In genomic region chr20:44959896-44960852, GRCh38 we compare ENCODE assay signal across 8 cellular contexts. TPM values are rescaled to one million over a fixed set of nuclear protein-coding genes. Genes with fewer than 3 reads are reported as not detected.
DNase-seq lines count a peak whose midpoint lies in the region; ATAC-seq, FAIRE-seq and TF ChIP-seq lines count a peak whose summit lies in the region.

A gene with protein sequence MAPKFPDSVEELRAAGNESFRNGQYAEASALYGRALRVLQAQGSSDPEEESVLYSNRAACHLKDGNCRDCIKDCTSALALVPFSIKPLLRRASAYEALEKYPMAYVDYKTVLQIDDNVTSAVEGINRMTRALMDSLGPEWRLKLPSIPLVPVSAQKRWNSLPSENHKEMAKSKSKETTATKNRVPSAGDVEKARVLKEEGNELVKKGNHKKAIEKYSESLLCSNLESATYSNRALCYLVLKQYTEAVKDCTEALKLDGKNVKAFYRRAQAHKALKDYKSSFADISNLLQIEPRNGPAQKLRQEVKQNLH (minus strand): TSS chr20:44960397. CDS start chr20:44960333, 64 bp downstream.

- peak within 1 kb of the TSS; percentile 93 for H3K4me2 ChIP-seq in keratinocyte (ENCODE audit: control insufficient read depth, extremely low read depth, insufficient read depth, low read depth, low read length)

- H3K36me3 ChIP-seq in keratinocyte (ENCODE audit: control insufficient read depth in 2 of 2, extremely low read depth in 1 of 2, insufficient read depth in 2 of 2, low read length in 2 of 2): peaks cover 9 to 21% of the 10 kb centered on the region in 2 experiments

- no peaks in the 10 kb centered on the region for H3K27me3 ChIP-seq in keratinocyte (ENCODE audit: control insufficient read depth, extremely low read depth, insufficient read depth, low read length)

- peaks cover 8% of the 10 kb centered on the region for H4K20me1 ChIP-seq in keratinocyte (ENCODE audit: control insufficient read depth, extremely low read depth, insufficient read depth, low read length)

- peaks cover 40% of the 10 kb centered on the region for H3K79me2 ChIP-seq in keratinocyte (ENCODE audit: control insufficient read depth, insufficient read depth, low read length)

- dilution Hi-C loops in keratinocyte (cut with MboI; ENCODE audit: extremely low pct_ligation_motif_present, low sequenced_read_pairs): no loop called here

- DNase-seq in Ammon's horn (ENCODE audit: low spot score) (peak; percentile 96), GM19238 (ENCODE audit: insufficient read length, low spot score) (peak; percentile 94), NCI-H510A treated with DMSO at 0.1 percent for 48 hours (lab: John Stamatoyannopoulos, UW) (peak; percentile 88), cerebellum (ENCODE audit: low spot score) (peak; percentile 96), keratinocyte (ENCODE audit: low read depth, low spot score) (peak; percentile 40)
- peak; percentile 92 to 96 for DNase-seq in activated CD4-positive, alpha-beta T cell treated with anti-CD3 and anti-CD28 coated beads for 24 hours (ENCODE audit: low read depth in 2 of 2)
- peak; percentile 87 to 97 for DNase-seq in stimulated activated CD4-positive, alpha-beta T cell treated with anti-CD3 and anti-CD28 coated beads, Interleukin-15, amount 100 ng/mL, for 1 hour (ENCODE audit: low read depth in 1 of 2, low spot score in 1 of 2)

- ATAC-seq in HG03439 (IDR thresholded peaks at IDR 0.05; ENCODE audit: unreplicated experiment): peak; percentile 82

- H3K4me1 ChIP-seq in keratinocyte (ENCODE audit: control insufficient read depth, extremely low read depth, insufficient read depth, low read length): peaks cover 33% of the 10 kb centered on the region

- peak within 1 kb of the TSS; percentile 73 for H3K27ac ChIP-seq in keratinocyte (ENCODE audit: control insufficient read depth, insufficient read depth, low read length)

- no peak for FAIRE-seq in keratinocyte (lab: Jason Lieb, UNC)

- peak within 1 kb of the TSS; percentile 64 for H2AFZ ChIP-seq in keratinocyte (ENCODE audit: control insufficient read depth, low read length)

- H3K9ac ChIP-seq in keratinocyte (ENCODE audit: control insufficient read depth, extremely low read depth, insufficient read depth, low read length): peak within 1 kb of the TSS; percentile 73

- H3K4me3 ChIP-seq in keratinocyte (ENCODE audit: control insufficient read depth in 2 of 3, extremely low read depth in 1 of 3, insufficient read depth in 2 of 3, low read depth in 1 of 3, low read length in 3 of 3): peak within 1 kb of the TSS; percentile 58 to 79 (median 62)

- peaks cover 5% of the 10 kb centered on the region for H3K9me1 ChIP-seq in keratinocyte (ENCODE audit: control insufficient read depth, extremely low read depth, insufficient read depth, low read length)

- H3K9me3 ChIP-seq in keratinocyte (ENCODE audit: control insufficient read depth, low read depth, low read length): no peaks in the 10 kb centered on the region

- no peak for TF ChIP-seq CTCF in keratinocyte (optimal IDR thresholded peaks at IDR 0.05 in 1 of 3, IDR thresholded peaks at IDR 0.05 in 1 of 3, conservative IDR thresholded peaks at IDR 0.05 in 1 of 3; ENCODE audit: extremely low read depth in 1 of 3, insufficient read depth in 2 of 3, low read length in 3 of 3)

RNA-seq across cellular contexts. Expression of the gene that starts here (rescaled TPM):
- total RNA-seq in cerebellum: 4.1 TPM
- 31.5 to 47.7 TPM (median 32.9 TPM) in 3 replicates for polyA plus RNA-seq in keratinocyte
- polyA plus RNA-seq in keratinocyte (2011; ENCODE audit: low read depth): 17.7 TPM
- polyA plus RNA-seq in keratinocyte (2011; cell fraction: cytosol; rRNA removed): 35.4 and 40.1 TPM in 2 replicates
- polyA plus RNA-seq in keratinocyte (2011; cell fraction: nucleus; rRNA removed): 25.4 and 28.9 TPM in 2 replicates
- polyA plus RNA-seq in keratinocyte (2012; ENCODE audit: low replicate concordance): 24.9 and 41.7 TPM in 2 replicates
- polyA minus RNA-seq in keratinocyte: 23.5 to 30.2 TPM (median 26.0 TPM) in 3 replicates
- polyA minus RNA-seq in keratinocyte (2011; cell fraction: cytosol; rRNA and poly(A)+ RNA removed): 13.0 TPM
- 8.1 and 8.6 TPM in 2 replicates for polyA minus RNA-seq in keratinocyte (2011; cell fraction: nucleus; rRNA and poly(A)+ RNA removed)

Comparison
In these comparisons a context has a peak if more than half of its experiments do, and no peak if none do; other contexts are left out.
1. Peak in every context shown above with its lines: DNase-seq, ATAC-seq, H3K4me3 ChIP-seq and H3K27ac ChIP-seq.
2. DNase-seq: peak in every context shown above with its lines; median percentile 96 in Ammon's horn; 96 in cerebellum; 94 in GM19238; 94 in activated CD4-positive, alpha-beta T cell treated with anti-CD3 and anti-CD28 coated beads for 24 hours; 92 in stimulated activated CD4-positive, alpha-beta T cell treated with anti-CD3 and anti-CD28 coated beads, Interleukin-15, amount 100 ng/mL, for 1 hour; 88 in NCI-H510A treated with DMSO at 0.1 percent for 48 hours; 40 in keratinocyte.